ENCODE assay signal across 29 cellular contexts in genomic region chr1:152599934-152600333, GRCh38.
"Had no signal": no experiment of that assay in that cellular context is flagged by ENCODE, and none has a peak within 500 bp of the region (broad histone marks: within the 10 kb centered on the region; RNA-seq: fewer than 3 reads in every experiment).

LCE3C (plus strand) TSS chr1:152600234; CDS start chr1:152600732, 498 bp downstream.

- DNase-seq: activated effector memory CD4-positive, alpha-beta T cell treated with anti-CD3 and anti-CD28 coated beads, Interleukin-2, amount 50 U/mL, for 16 hours; activated effector memory CD4-positive, alpha-beta T cell treated with Interleukin-2 at 50 U/mL for 16 hours; activated gamma-delta T cell; activated gamma-delta T cell treated with Interleukin-2 at 50 U/mL for 16 hours; activated naive CD4-positive, alpha-beta T cell; activated naive CD4-positive, alpha-beta T cell treated with anti-CD3 and anti-CD28 coated beads for 36 hours; activated naive CD4-positive, alpha-beta T cell treated with anti-CD3 and anti-CD28 coated beads, Interleukin-2, amount 10 ng/mL, durations not matched to agents 7 days and 5 days; activated naive CD4-positive, alpha-beta T cell treated with anti-CD3 and anti-CD28 coated beads, Interleukin-2, amount 50 U/mL, for 16 hours; activated naive CD4-positive, alpha-beta T cell treated with Interleukin-2 at 50 U/mL for 16 hours; activated naive CD8-positive, alpha-beta T cell treated with anti-CD3 and anti-CD28 coated beads for 36 hours; activated naive CD8-positive, alpha-beta T cell treated with anti-CD3 and anti-CD28 coated beads, Interleukin-2, amount 10 ng/mL, durations not matched to agents 7 days and 5 days; activated naive CD8-positive, alpha-beta T cell treated with anti-CD3 and anti-CD28 coated beads, Interleukin-2, amount 50 U/mL, for 24 hours; activated T-cell treated with anti-CD3 and anti-CD28 coated beads, Interleukin-2, amount 50 U/mL, for 24 hours; activated T-cell treated with anti-CD3 and anti-CD28 coated beads, Interleukin-2, amount 50 U/mL, for 4 hours; activated T-cell treated with anti-CD3 and anti-CD28 coated beads, Interleukin-2, amount 50 U/mL, for 48 hours; activated T-cell treated with anti-CD3 and anti-CD28 coated beads, Interleukin-2, amount 50 U/mL, for 72 hours; adrenal gland; amniotic stem cell; amygdala; anterior cingulate cortex; aorta; body of pancreas; brain microvascular endothelial cell; caudate nucleus; central memory CD4-positive, alpha-beta T cell; cerebellar nuclear complex had no signal

- H3K4me3 ChIP-seq: adrenal gland, ascending aorta, body of pancreas, breast epithelium, cardiac muscle cell had no signal
